In genomic region chr7:81470084-81470723, GRCh38 we compare ENCODE assay signal across 9 cellular contexts.
DNase-seq lines count a peak whose midpoint lies in the region; ATAC-seq and TF ChIP-seq lines count a peak whose summit lies in the region.
"Had no signal": no experiment of that assay in that cellular context is flagged by ENCODE, and none has a peak within 500 bp of the region (broad histone marks: within the 10 kb centered on the region; RNA-seq: fewer than 3 reads in every experiment).

No MANE protein-coding gene starts in this region.

- peak; percentile 8 for DNase-seq in stimulated activated CD4-positive, alpha-beta T cell treated with anti-CD3 and anti-CD28 coated beads, Interleukin-1b, Interleukin-23, amount 100 ng/mL, for 48 hours
- DNase-seq in stimulated activated CD4-positive, alpha-beta T cell treated with anti-CD3 and anti-CD28 coated beads, Interleukin-4, amount 100 ng/mL, for 4 hours: no peak
- peak; percentile 61 for DNase-seq in HK-2 (ENCODE audit: unreplicated experiment)
- peak; percentile 56 for DNase-seq in NCI-H748 treated with DMSO at 0.1 percent for 48 hours (lab: John Stamatoyannopoulos, UW)
- DNase-seq in brain microvascular endothelial cell: peak; percentile 56
- DNase-seq in iPS DF 6.9 (ENCODE audit: low read depth, low spot score): peak; percentile 35

- WGBS in iPS DF 6.9 (ENCODE audit: insufficient coverage, insufficient read length): no CpG with 5 or more reads among the region's 7 CpGs

- ATAC-seq in HG03045 (IDR thresholded peaks at IDR 0.05; ENCODE audit: unreplicated experiment): no peak

- H3K9me3 ChIP-seq in iPS DF 6.9 (ENCODE audit: control insufficient read depth, insufficient read depth, low read length) (no peaks in the 10 kb centered on the region), skeletal muscle satellite cell (replicated peaks; ENCODE audit: low read length) (no peaks in the 10 kb centered on the region)

- no peaks in the 10 kb centered on the region for H3K27me3 ChIP-seq in brain microvascular endothelial cell (replicated peaks)
- H3K27me3 ChIP-seq in iPS DF 6.9 (ENCODE audit: control insufficient read depth, insufficient read depth, low read length): no peaks in the 10 kb centered on the region
- H3K27me3 ChIP-seq in skeletal muscle satellite cell (ENCODE audit: control insufficient read depth, insufficient read depth, low read length): no peaks in the 10 kb centered on the region

- no peak overlapping the region for H3K9ac ChIP-seq in skeletal muscle satellite cell (ENCODE audit: low read depth, low read length)

- H3K27ac ChIP-seq in brain microvascular endothelial cell (no peak overlapping the region), iPS DF 6.9 (ENCODE audit: low read length) (no peak overlapping the region)
- H3K27ac ChIP-seq: epithelial cell of prostate had no signal

- in situ Hi-C loops in brain microvascular endothelial cell (cut with HindIII; ENCODE audit: low pct_ligation_motif_present, low sequenced_read_pairs): no loop called here

- no peak overlapping the region for H3K4me3 ChIP-seq in brain microvascular endothelial cell (ENCODE audit: low read depth, low read length)
- no peak overlapping the region for H3K4me3 ChIP-seq in iPS DF 6.9 (ENCODE audit: low read length)
- H3K4me3 ChIP-seq in skeletal muscle satellite cell (ENCODE audit: low read length): no peak overlapping the region

- H3K36me3 ChIP-seq in brain microvascular endothelial cell (replicated peaks) (no peaks in the 10 kb centered on the region), iPS DF 6.9 (ENCODE audit: control insufficient read depth, insufficient read depth, low read length) (no peaks in the 10 kb centered on the region), skeletal muscle satellite cell (ENCODE audit: insufficient read depth, low read length) (no peaks in the 10 kb centered on the region)

- peak; percentile 81 for TF ChIP-seq CTCF in brain microvascular endothelial cell (IDR thresholded peaks at IDR 0.05; ENCODE audit: low read depth, low read length, missing control alignments)

- peak overlapping the region; percentile 29 for H3K4me2 ChIP-seq in skeletal muscle satellite cell (ENCODE audit: low read length)

- no peaks in the 10 kb centered on the region for H3K4me1 ChIP-seq in iPS DF 6.9 (ENCODE audit: control insufficient read depth, insufficient read depth, low read length)
- H3K4me1 ChIP-seq in skeletal muscle satellite cell (ENCODE audit: control insufficient read depth, insufficient read depth, low read length): peaks cover 3% of the 10 kb centered on the region

Comparison
In these comparisons a context has a peak if more than half of its experiments do, and no peak if none do; other contexts are left out.
1. DNase-seq: peak in stimulated activated CD4-positive, alpha-beta T cell treated with anti-CD3 and anti-CD28 coated beads, Interleukin-1b, Interleukin-23, amount 100 ng/mL, for 48 hours (single experiment), HK-2 (single experiment), NCI-H748 treated with DMSO at 0.1 percent for 48 hours (single experiment), brain microvascular endothelial cell (single experiment) and iPS DF 6.9 (single experiment); none in stimulated activated CD4-positive, alpha-beta T cell treated with anti-CD3 and anti-CD28 coated beads, Interleukin-4, amount 100 ng/mL, for 4 hours (0 of 2).